2 cellular contexts compared by ENCODE assay signal in the genomic region with DNA sequence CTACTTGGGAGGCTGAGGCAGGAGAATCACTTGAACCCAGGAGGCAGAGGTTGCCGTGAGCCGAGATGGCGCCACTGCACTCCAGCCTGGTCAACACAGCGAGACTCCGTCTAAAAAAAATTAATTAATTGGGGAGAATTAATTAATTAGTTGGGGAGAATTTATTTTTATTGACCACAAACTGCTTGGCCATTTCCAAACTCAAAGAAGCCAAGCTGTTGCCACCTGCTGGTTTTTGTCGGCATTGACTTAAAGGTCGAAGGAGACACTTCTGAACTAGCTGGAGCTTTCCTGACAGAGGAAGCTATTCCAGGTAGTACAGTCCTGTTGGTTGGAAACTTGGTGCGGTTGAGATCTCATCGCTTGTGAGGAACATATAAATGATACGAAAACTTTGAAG.
TF ChIP-seq lines count a peak whose summit lies in the region.

No MANE protein-coding gene starts in this region.

TF ChIP-seq in GM23338, 12 proteins besides CTCF, POLR2A, EP300 and RAD21 (continues in another document):
- TF ChIP-seq JUNB (IDR thresholded peaks at IDR 0.05; ENCODE audit: unreplicated experiment), result no peak
- TF ChIP-seq CREB1 (CRISPR knock-in tag; IDR thresholded peaks at IDR 0.05; ENCODE audit: low read depth), result no peak
- no peak for TF ChIP-seq NANOG (IDR thresholded peaks at IDR 0.05; ENCODE audit: borderline replicate concordance)
- no peak for TF ChIP-seq ZNF331 (CRISPR knock-in tag; IDR thresholded peaks at IDR 0.05; ENCODE audit: low read depth)
- TF ChIP-seq ETS1 (IDR thresholded peaks at IDR 0.05), result no peak
- no peak for TF ChIP-seq EZH2phosphoT487 (IDR thresholded peaks at IDR 0.05; ENCODE audit: unreplicated experiment)
- no peak for TF ChIP-seq POLR2AphosphoS5 (IDR thresholded peaks at IDR 0.05; ENCODE audit: low read depth)
- no peak for TF ChIP-seq ZNF462 (CRISPR knock-in tag; IDR thresholded peaks at IDR 0.05)
- no peak for TF ChIP-seq ZNF114 (CRISPR knock-in tag; IDR thresholded peaks at IDR 0.05)
- TF ChIP-seq STAT1 (IDR thresholded peaks at IDR 0.05; ENCODE audit: unreplicated experiment), result no peak

TF ChIP-seq in H1, 55 proteins besides CTCF, POLR2A, EP300 and RAD21:
- no peak for TF ChIP-seq ATF3 (IDR thresholded peaks at IDR 0.05; ENCODE audit: insufficient read depth, low read depth, low read length)
- TF ChIP-seq MAX (IDR thresholded peaks at IDR 0.05), result no peak
